9 cellular contexts compared by ENCODE assay signal in the genomic region with DNA sequence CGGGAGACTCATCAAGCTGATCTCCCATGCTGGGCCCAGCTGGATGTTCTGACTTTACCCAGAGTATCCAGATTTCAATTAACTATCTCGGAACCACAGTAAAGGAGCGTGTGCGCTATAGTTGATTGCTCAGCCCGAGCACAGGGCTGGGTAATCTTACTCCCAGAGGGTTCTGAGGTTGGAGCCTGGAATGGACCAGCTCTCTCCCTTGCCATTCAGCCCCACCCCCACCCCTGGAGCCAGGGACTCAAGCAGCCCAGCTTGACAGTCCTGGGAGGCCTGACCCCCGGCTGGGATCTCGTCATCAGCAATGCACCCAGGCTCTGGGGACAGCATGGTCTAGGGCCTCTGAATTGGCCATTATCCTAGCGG. TPM values are rescaled to one million over a fixed set of nuclear protein-coding genes. Genes with fewer than 3 reads are reported as not detected.
A peak's percentile ranks its signal among the peaks of the same experiment; 100 is the strongest.
DNase-seq lines count a peak whose midpoint lies in the region; ATAC-seq, FAIRE-seq and TF ChIP-seq lines count a peak whose summit lies in the region.
"Had no signal": no experiment of that assay in that cellular context is flagged by ENCODE, and none has a peak within 500 bp of the region (broad histone marks: within the 10 kb centered on the region; RNA-seq: fewer than 3 reads in every experiment).

No MANE protein-coding gene starts in this region.

- H3K4me1 ChIP-seq in Peyer's patch (peaks cover 0 to 17% (median 0%) of the 10 kb centered on the region in 4 donors), A673 (ENCODE audit: insufficient read depth, low read length, poor library complexity, severe bottlenecking) (no peaks in the 10 kb centered on the region)

- POLR2A ChIA-PET in AG04449 (lab: Yijun Ruan, JAX), result interaction anchor here (0.7 to 3.0 kb wide), 7 partner anchors 13 to 64 kb away, joined by 3 to 12 read pairs (median 4); partner anchors contain the start of gene PTGES
- POLR2A ChIA-PET in A673 (lab: Charles Lee; ENCODE audit: low non-redundant PET), result interaction anchor here (0.5 kb wide), 1 partner anchor 15 kb away, joined by 10 read pairs; no protein-coding TSS in a partner anchor

- H3K36me3 Mint-ChIP-seq in osteocyte (ENCODE audit: unreplicated experiment), result no peaks in the 10 kb centered on the region

- peaks cover 10% of the 10 kb centered on the region for H3K27me3 Mint-ChIP-seq in osteocyte (ENCODE audit: unreplicated experiment)

- intact Hi-C loops in A673 (cut with micrococcal nuclease; ENCODE audit: unreplicated experiment), result no loop called here

- peaks cover 20% of the 10 kb centered on the region for H3K4me1 Mint-ChIP-seq in osteocyte (ENCODE audit: unreplicated experiment)

- peak overlapping the region; percentile 33 for H3K4me3 ChIP-seq in AG04449 (ENCODE audit: low read depth, low read length)
- no peak overlapping the region for H3K4me3 ChIP-seq in Peyer's patch
- H3K4me3 ChIP-seq in A673 (ENCODE audit: low read depth, low read length, poor library complexity, severe bottlenecking), result no peak overlapping the region

- H3K27ac ChIP-seq in Peyer's patch (peak overlapping the region; percentile 61 to 80 (median 68)), A673 (ENCODE audit: low read depth, low read length, poor library complexity, severe bottlenecking) (no peak overlapping the region)

- H3K36me3 ChIP-seq in Peyer's patch (no peaks in the 10 kb centered on the region), A673 (ENCODE audit: insufficient read depth, low read length, poor library complexity, severe bottlenecking) (no peaks in the 10 kb centered on the region)

- peak overlapping the region; percentile 91 for H3K27ac Mint-ChIP-seq in osteocyte (ENCODE audit: unreplicated experiment)

- H3K4me3 Mint-ChIP-seq in osteocyte (ENCODE audit: unreplicated experiment), result no peak overlapping the region

- no peak for TF ChIP-seq POLR2A in Peyer's patch (IDR thresholded peaks at IDR 0.05)

- CTCF ChIA-PET in AG04449 (lab: Yijun Ruan, JAX) (interaction anchor here (1.0 to 19.2 kb wide), 15 partner anchors 9 to 645 kb away, joined by 3 to 429 read pairs (median 5); partner anchors contain the start of gene ASB6), A673 (lab: Charles Lee) (interaction anchor here (1.0 kb wide), 1 partner anchor 39 kb away, joined by 3 read pairs; no protein-coding TSS in a partner anchor)

- TF ChIP-seq CTCF in AG04449 (IDR thresholded peaks at IDR 0.05; ENCODE audit: insufficient read depth, low read length, missing control alignments) (no peak), Peyer's patch (IDR thresholded peaks at IDR 0.05) (no peak), osteocyte (IDR thresholded peaks at IDR 0.05) (no peak), A673 (conservative IDR thresholded peaks at IDR 0.05; ENCODE audit: low read depth, low read length) (no peak)

- H3K9me3 Mint-ChIP-seq in osteocyte (ENCODE audit: unreplicated experiment), result no peaks in the 10 kb centered on the region

- DNase-seq in AG04449 (ENCODE audit: low read depth, low spot score) (no peak), Peyer's patch (no peak), fibroblast of gingiva (ENCODE audit: low read depth) (peak; percentile 71), osteocyte (ENCODE audit: extremely low spot score, unreplicated experiment) (no peak), frontal cortex (ENCODE audit: low spot score in 2 of 2) (no peak), A673 (ENCODE audit: low spot score) (no peak)
- DNase-seq in activated CD8-positive, alpha-beta memory T cell treated with anti-CD3 and anti-CD28 coated beads, Interleukin-2, amount 50 U/mL, for 4 hours, result no peak
- DNase-seq: NCI-H1105 treated with DMSO at 0.1 percent for 48 hours had no signal

- ATAC-seq in HG03378 (IDR thresholded peaks at IDR 0.05; ENCODE audit: unreplicated experiment), result no peak

- H3K9me3 ChIP-seq in Peyer's patch (no peaks in the 10 kb centered on the region), A673 (ENCODE audit: low read depth, low read length, poor library complexity, severe bottlenecking) (no peaks in the 10 kb centered on the region)

- no peaks in the 10 kb centered on the region for H3K27me3 ChIP-seq in Peyer's patch
- no peaks in the 10 kb centered on the region for H3K27me3 ChIP-seq in A673 (replicated peaks; ENCODE audit: insufficient read depth, low read depth, low read length, poor library complexity)

- FAIRE-seq in frontal cortex (lab: Jason Lieb, UNC), result no peak

- BruUV-seq in A673 (replicated peaks; lab: Mats Ljungman, UMichigan), result no TSS peak

RNA-seq across cellular contexts. Expression of gene PTGES, which starts 23.7 kb away (rescaled TPM):
- total RNA-seq in Peyer's patch (1 to 10 TPM; 1.8 to 8.7 (median 6.8) TPM), osteocyte (0.83 and 0.94 TPM in 2 replicates), frontal cortex (3.7 TPM), A673 (2021) (0.80 and 1.4 TPM in 2 replicates)

RNA-seq across cellular contexts. Expression of gene TOR1B, which starts 26.4 kb away (rescaled TPM):
- total RNA-seq in Peyer's patch, result 10 to 100 TPM; 19.8 to 54.7 (median 44.5) TPM
- 32.1 and 32.7 TPM in 2 replicates for total RNA-seq in osteocyte
- total RNA-seq in frontal cortex, result 38.3 TPM
- 47.6 and 50.0 TPM in 2 replicates for total RNA-seq in A673 (2021)

RNA-seq across cellular contexts. Expression of gene TOR1A, which starts 47.4 kb away (rescaled TPM):
- total RNA-seq in Peyer's patch, result 10 to 100 TPM; 28.9 to 49.6 (median 39.8) TPM
- 46.1 and 51.3 TPM in 2 replicates for total RNA-seq in osteocyte
- 21.6 TPM for total RNA-seq in frontal cortex
- total RNA-seq in A673 (2021), result 42.8 and 46.3 TPM in 2 replicates

RNA-seq across cellular contexts. Expression of gene C9orf78, which starts 58.5 kb away (rescaled TPM):
- 10 to 100 TPM; 30.2 to 42.2 (median 36.2) TPM for total RNA-seq in Peyer's patch
- 38.9 and 45.9 TPM in 2 replicates for total RNA-seq in osteocyte
- total RNA-seq in frontal cortex, result 53.8 TPM
- 52.6 and 60.4 TPM in 2 replicates for total RNA-seq in A673 (2021)

RNA-seq across cellular contexts. Expression of gene USP20, which starts 58.7 kb away (rescaled TPM):
- total RNA-seq in Peyer's patch (10 to 100 TPM; 15.8 to 36.3 (median 22.6) TPM), osteocyte (31.2 and 32.6 TPM in 2 replicates), frontal cortex (11.8 TPM), A673 (2021) (17.1 and 21.0 TPM in 2 replicates)
